Comparison of ENCODE assay signal across 1 cellular context in the genomic region with DNA sequence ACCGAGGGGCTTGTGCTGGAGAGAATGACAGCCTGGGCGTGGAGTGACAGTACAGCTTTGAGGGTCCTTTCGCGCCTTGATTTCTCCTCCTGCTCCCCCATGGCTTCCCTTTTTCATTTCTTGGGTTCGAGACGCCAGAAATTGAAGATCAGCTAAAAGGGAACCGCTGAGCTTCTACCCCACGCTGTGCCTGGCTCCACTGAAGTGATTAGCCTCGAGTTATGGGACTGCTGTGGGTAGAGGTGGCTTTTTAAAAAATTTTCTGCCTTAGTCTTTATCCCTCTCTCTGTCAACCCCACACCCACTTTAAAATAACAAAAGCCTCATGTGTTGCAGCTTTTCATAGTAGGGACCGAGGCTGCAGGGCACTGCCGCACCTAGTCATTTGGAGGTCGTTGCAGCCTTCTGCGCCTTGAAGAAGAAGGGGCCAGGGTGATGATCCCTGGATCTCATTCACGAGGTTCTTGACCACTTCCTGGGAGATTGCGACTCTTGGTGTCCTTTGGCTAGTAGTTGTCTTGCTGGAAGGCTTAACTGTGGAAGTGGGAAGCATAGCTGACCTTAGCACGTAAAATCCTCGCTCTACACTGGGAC.
TF ChIP-seq lines count a peak whose summit lies in the region.

No MANE protein-coding gene starts in this region.

TF ChIP-seq in GM23338, 12 proteins besides CTCF, POLR2A, EP300 and RAD21 (continued from another document):
- no peak for TF ChIP-seq CREB1 (CRISPR knock-in tag; IDR thresholded peaks at IDR 0.05; ENCODE audit: low read depth)
- TF ChIP-seq ZNF114 (CRISPR knock-in tag; IDR thresholded peaks at IDR 0.05): no peak
- no peak for TF ChIP-seq STAT1 (IDR thresholded peaks at IDR 0.05; ENCODE audit: unreplicated experiment)
- no peak for TF ChIP-seq ZNF462 (CRISPR knock-in tag; IDR thresholded peaks at IDR 0.05)
TF ChIP-seq in GM23338: peak in this region for 0.
